In the genomic region with DNA sequence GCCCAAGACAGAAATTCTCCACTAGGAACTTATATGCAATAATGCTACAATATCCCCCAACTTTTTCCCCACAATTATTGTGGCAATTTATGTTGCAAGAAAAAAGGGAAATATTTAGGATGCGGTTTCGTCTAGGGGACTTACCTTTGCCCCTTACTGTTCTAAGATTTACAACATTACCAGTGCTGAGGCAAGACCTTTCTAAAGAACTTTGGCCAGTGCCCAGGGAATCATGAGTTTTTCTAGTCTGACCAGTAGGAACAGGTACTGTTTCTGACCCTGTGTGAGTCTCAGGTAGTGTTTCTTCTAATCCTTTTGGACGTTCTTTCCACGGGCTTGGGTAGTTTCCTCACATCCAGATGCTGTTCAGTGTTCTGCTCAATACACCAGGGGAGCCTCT, we compare ENCODE assay signal across 31 cellular contexts.
"Had no signal": no experiment of that assay in that cellular context is flagged by ENCODE, and none has a peak within 500 bp of the region (broad histone marks: within the 10 kb centered on the region; RNA-seq: fewer than 3 reads in every experiment).

No MANE protein-coding gene starts in this region.

- DNase-seq: activated CD4-positive, alpha-beta memory T cell treated with anti-CD3 and anti-CD28 coated beads for 36 hours; activated CD4-positive, alpha-beta T cell treated with anti-CD3 and anti-CD28 coated beads for 36 hours; activated CD4-positive, alpha-beta T cell treated with anti-CD3 and anti-CD28 coated beads, Interleukin-2, amount 10 ng/mL, durations not matched to agents 24 days and 14 days; activated CD4-positive, CD25-positive, alpha-beta regulatory T cell; activated CD4-positive, CD25-positive, alpha-beta regulatory T cell treated with anti-CD3 and anti-CD28 coated beads, Interleukin-2, amount 50 U/mL, for 72 hours; activated CD8-positive, alpha-beta memory T cell treated with anti-CD3 and anti-CD28 coated beads, Interleukin-2, amount 10 ng/mL, durations not matched to agents 7 days and 5 days; activated CD8-positive, alpha-beta memory T cell treated with anti-CD3 and anti-CD28 coated beads, Interleukin-2, amount 50 U/mL, for 4 hours; activated CD8-positive, alpha-beta T cell treated with anti-CD3 and anti-CD28 coated beads, Interleukin-2, amount 10 ng/mL, durations not matched to agents 7 days and 5 days; activated effector memory CD4-positive, alpha-beta T cell treated with anti-CD3 and anti-CD28 coated beads, Interleukin-2, amount 50 U/mL, for 16 hours; activated naive CD4-positive, alpha-beta T cell treated with anti-CD3 and anti-CD28 coated beads for 36 hours; activated naive CD8-positive, alpha-beta T cell treated with anti-CD3 and anti-CD28 coated beads for 36 hours; activated naive CD8-positive, alpha-beta T cell treated with anti-CD3 and anti-CD28 coated beads, Interleukin-2, amount 50 U/mL, for 24 hours; activated T-cell treated with anti-CD3 and anti-CD28 coated beads, Interleukin-2, amount 50 U/mL, for 1 hour; activated T-cell treated with anti-CD3 and anti-CD28 coated beads, Interleukin-2, amount 50 U/mL, for 48 hours; adrenal gland; amygdala; aorta; body of pancreas; caudate nucleus; cortex of kidney; dermis blood vessel endothelial cell; effector CD8-positive, alpha-beta T cell; foreskin keratinocyte; gastrocnemius medialis; glutamatergic neuron; T-helper 2 cell had no signal

- H3K36me3 Mint-ChIP-seq: activated CD4-positive, alpha-beta memory T cell treated with anti-CD3 and anti-CD28 coated beads for 36 hours; activated CD8-positive, alpha-beta memory T cell treated with anti-CD3 and anti-CD28 coated beads, Interleukin-2, amount 10 ng/mL, durations not matched to agents 7 days and 5 days; activated naive CD4-positive, alpha-beta T cell treated with anti-CD3 and anti-CD28 coated beads, Interleukin-2, amount 50 U/mL, for 24 hours; activated naive CD8-positive, alpha-beta T cell treated with anti-CD3 and anti-CD28 coated beads for 36 hours had no signal

- H3K36me3 ChIP-seq: adrenal gland, gastrocnemius medialis had no signal

- H3K4me3 ChIP-seq: adrenal gland, body of pancreas, gastrocnemius medialis had no signal

- H3K27ac Mint-ChIP-seq: activated CD4-positive, alpha-beta memory T cell treated with anti-CD3 and anti-CD28 coated beads for 36 hours; activated CD4-positive, alpha-beta T cell treated with anti-CD3 and anti-CD28 coated beads for 36 hours; activated CD4-positive, alpha-beta T cell treated with anti-CD3 and anti-CD28 coated beads, Interleukin-2, amount 10 ng/mL, durations not matched to agents 24 days and 14 days; activated CD8-positive, alpha-beta memory T cell treated with anti-CD3 and anti-CD28 coated beads, Interleukin-2, amount 10 ng/mL, durations not matched to agents 7 days and 5 days; activated CD8-positive, alpha-beta T cell treated with anti-CD3 and anti-CD28 coated beads, Interleukin-2, amount 10 ng/mL, durations not matched to agents 7 days and 5 days; activated naive CD4-positive, alpha-beta T cell treated with anti-CD3 and anti-CD28 coated beads for 36 hours; activated naive CD4-positive, alpha-beta T cell treated with anti-CD3 and anti-CD28 coated beads, Interleukin-2, amount 50 U/mL, for 24 hours; activated naive CD8-positive, alpha-beta T cell treated with anti-CD3 and anti-CD28 coated beads for 36 hours; activated naive CD8-positive, alpha-beta T cell treated with anti-CD3 and anti-CD28 coated beads, Interleukin-2, amount 50 U/mL, for 24 hours; activated T-helper 1 cell treated with anti-CD3 and anti-CD28 coated beads, Interleukin-12 subunit alpha, Interleukin-12 subunit beta, Interleukin-2, Interleukin-4 antibody, amounts not matched to agents 30 ng/mL and 10 ng/mL and 1 ng/mL, durations not matched to agents 14 hours and 24 hours and 36 hours; activated T-helper 2 cell treated with anti-CD3 and anti-CD28 coated beads, Interferon-gamma antibody, Interleukin-2, Interleukin-4, amounts not matched to agents 10 μg/mL and 5 μg/mL and 100 μg/mL, durations not matched to agents 14 hours and 24 hours and 36 hours had no signal

- H3K4me3 Mint-ChIP-seq: activated CD4-positive, alpha-beta memory T cell treated with anti-CD3 and anti-CD28 coated beads for 36 hours; activated CD4-positive, alpha-beta T cell treated with anti-CD3 and anti-CD28 coated beads for 36 hours; activated CD4-positive, alpha-beta T cell treated with anti-CD3 and anti-CD28 coated beads, Interleukin-2, amount 10 ng/mL, durations not matched to agents 24 days and 14 days; activated CD8-positive, alpha-beta memory T cell treated with anti-CD3 and anti-CD28 coated beads, Interleukin-2, amount 10 ng/mL, durations not matched to agents 7 days and 5 days; activated CD8-positive, alpha-beta T cell treated with anti-CD3 and anti-CD28 coated beads, Interleukin-2, amount 10 ng/mL, durations not matched to agents 7 days and 5 days; activated naive CD4-positive, alpha-beta T cell treated with anti-CD3 and anti-CD28 coated beads for 36 hours; activated naive CD4-positive, alpha-beta T cell treated with anti-CD3 and anti-CD28 coated beads, Interleukin-2, amount 50 U/mL, for 24 hours; activated naive CD8-positive, alpha-beta T cell treated with anti-CD3 and anti-CD28 coated beads for 36 hours; activated naive CD8-positive, alpha-beta T cell treated with anti-CD3 and anti-CD28 coated beads, Interleukin-2, amount 50 U/mL, for 24 hours; activated T-helper 1 cell treated with anti-CD3 and anti-CD28 coated beads, Interleukin-12 subunit alpha, Interleukin-12 subunit beta, Interleukin-2, Interleukin-4 antibody, amounts not matched to agents 30 ng/mL and 10 ng/mL and 1 ng/mL, durations not matched to agents 14 hours and 24 hours and 36 hours had no signal

- ATAC-seq: activated CD4-positive, alpha-beta T cell treated with anti-CD3 and anti-CD28 coated beads for 36 hours; activated CD8-positive, alpha-beta memory T cell treated with anti-CD3 and anti-CD28 coated beads, Interleukin-2, amount 10 ng/mL, durations not matched to agents 7 days and 5 days; activated CD8-positive, alpha-beta T cell treated with anti-CD3 and anti-CD28 coated beads, Interleukin-2, amount 10 ng/mL, durations not matched to agents 7 days and 5 days; activated naive CD8-positive, alpha-beta T cell treated with anti-CD3 and anti-CD28 coated beads, Interleukin-2, amount 50 U/mL, for 24 hours; body of pancreas; esophagus mucosa; foreskin keratinocyte; gastrocnemius medialis had no signal

- H3K4me1 Mint-ChIP-seq: activated CD4-positive, alpha-beta T cell treated with anti-CD3 and anti-CD28 coated beads for 36 hours; activated CD4-positive, alpha-beta T cell treated with anti-CD3 and anti-CD28 coated beads, Interleukin-2, amount 10 ng/mL, durations not matched to agents 24 days and 14 days; activated CD8-positive, alpha-beta memory T cell treated with anti-CD3 and anti-CD28 coated beads, Interleukin-2, amount 10 ng/mL, durations not matched to agents 7 days and 5 days; activated naive CD4-positive, alpha-beta T cell treated with anti-CD3 and anti-CD28 coated beads, Interleukin-2, amount 50 U/mL, for 24 hours; activated naive CD8-positive, alpha-beta T cell treated with anti-CD3 and anti-CD28 coated beads for 36 hours; activated naive CD8-positive, alpha-beta T cell treated with anti-CD3 and anti-CD28 coated beads, Interleukin-2, amount 50 U/mL, for 24 hours had no signal

- H3K9me3 ChIP-seq: adrenal gland, body of pancreas had no signal

- H3K9me3 Mint-ChIP-seq: activated naive CD4-positive, alpha-beta T cell treated with anti-CD3 and anti-CD28 coated beads for 36 hours; activated naive CD4-positive, alpha-beta T cell treated with anti-CD3 and anti-CD28 coated beads, Interleukin-2, amount 50 U/mL, for 24 hours; activated naive CD8-positive, alpha-beta T cell treated with anti-CD3 and anti-CD28 coated beads for 36 hours; activated naive CD8-positive, alpha-beta T cell treated with anti-CD3 and anti-CD28 coated beads, Interleukin-2, amount 50 U/mL, for 24 hours; activated T-helper 1 cell treated with anti-CD3 and anti-CD28 coated beads, Interleukin-12 subunit alpha, Interleukin-12 subunit beta, Interleukin-2, Interleukin-4 antibody, amounts not matched to agents 30 ng/mL and 10 ng/mL and 1 ng/mL, durations not matched to agents 14 hours and 24 hours and 36 hours; activated T-helper 2 cell treated with anti-CD3 and anti-CD28 coated beads, Interferon-gamma antibody, Interleukin-2, Interleukin-4, amounts not matched to agents 10 μg/mL and 5 μg/mL and 100 μg/mL, durations not matched to agents 14 hours and 24 hours and 36 hours had no signal

- H3K27me3 ChIP-seq: adrenal gland, body of pancreas, foreskin keratinocyte, gastrocnemius medialis had no signal

- FAIRE-seq: colon had no signal

- H3K27ac ChIP-seq: adrenal gland, body of pancreas, foreskin keratinocyte, gastrocnemius medialis had no signal

- H3K27me3 Mint-ChIP-seq: activated CD4-positive, alpha-beta memory T cell treated with anti-CD3 and anti-CD28 coated beads for 36 hours; activated CD4-positive, alpha-beta T cell treated with anti-CD3 and anti-CD28 coated beads for 36 hours; activated CD4-positive, alpha-beta T cell treated with anti-CD3 and anti-CD28 coated beads, Interleukin-2, amount 10 ng/mL, durations not matched to agents 24 days and 14 days; activated CD8-positive, alpha-beta memory T cell treated with anti-CD3 and anti-CD28 coated beads, Interleukin-2, amount 10 ng/mL, durations not matched to agents 7 days and 5 days; activated naive CD4-positive, alpha-beta T cell treated with anti-CD3 and anti-CD28 coated beads, Interleukin-2, amount 50 U/mL, for 24 hours; activated naive CD8-positive, alpha-beta T cell treated with anti-CD3 and anti-CD28 coated beads for 36 hours had no signal

- H3K4me1 ChIP-seq: adrenal gland, body of pancreas, foreskin keratinocyte, gastrocnemius medialis had no signal
